8 cellular contexts compared by ENCODE assay signal in genomic region chr3:48039487-48040190, GRCh38. TPM values are rescaled to one million over a fixed set of nuclear protein-coding genes. Genes with fewer than 3 reads are reported as not detected.
DNase-seq lines count a peak whose midpoint lies in the region; ATAC-seq lines count a peak whose summit lies in the region.

No MANE protein-coding gene starts in this region.

- DNase-seq in HS-27A (ENCODE audit: low read depth) = peak; percentile 76
- peak; percentile 36 for DNase-seq in amniotic epithelial cell (ENCODE audit: low read depth)
- DNase-seq in iPS-NIHi11 (ENCODE audit: low spot score) = peak; percentile 13
- DNase-seq in stromal cell of bone marrow (ENCODE audit: low read depth) = peak; percentile 66
- no peak for DNase-seq in NCI-H146 (lab: John Stamatoyannopoulos, UW)
- no peak for DNase-seq in activated naive CD4-positive, alpha-beta T cell treated with anti-CD3 and anti-CD28 coated beads for 36 hours
- DNase-seq in immature natural killer cell = no peak

- intact Hi-C loops in activated naive CD4-positive, alpha-beta T cell treated with anti-CD3 and anti-CD28 coated beads for 36 hours (cut with micrococcal nuclease) = no loop called here

- no peaks in the 10 kb centered on the region for H3K27me3 Mint-ChIP-seq in activated naive CD4-positive, alpha-beta T cell treated with anti-CD3 and anti-CD28 coated beads for 36 hours (ENCODE audit: low read depth)
- no peaks in the 10 kb centered on the region for H3K27me3 Mint-ChIP-seq in immature natural killer cell (ENCODE audit: low read depth in 3 of 3)

- H3K27ac Mint-ChIP-seq in activated naive CD4-positive, alpha-beta T cell treated with anti-CD3 and anti-CD28 coated beads for 36 hours = no peak overlapping the region
- peak overlapping the region in 1 of 6 donors; percentile 17 for H3K27ac Mint-ChIP-seq in immature natural killer cell

- peaks cover 14% of the 10 kb centered on the region for H3K4me1 Mint-ChIP-seq in activated naive CD4-positive, alpha-beta T cell treated with anti-CD3 and anti-CD28 coated beads for 36 hours (ENCODE audit: low read depth)
- H3K4me1 Mint-ChIP-seq in immature natural killer cell = peaks cover 29 to 45% of the 10 kb centered on the region in 2 donors

- CTCF ChIA-PET in activated naive CD4-positive, alpha-beta T cell treated with anti-CD3 and anti-CD28 coated beads for 36 hours (lab: Charles Lee) = no interaction called here

- H3K9me3 Mint-ChIP-seq in activated naive CD4-positive, alpha-beta T cell treated with anti-CD3 and anti-CD28 coated beads for 36 hours = no peaks in the 10 kb centered on the region
- H3K9me3 Mint-ChIP-seq in immature natural killer cell = no peaks in the 10 kb centered on the region

- H3K4me3 Mint-ChIP-seq in activated naive CD4-positive, alpha-beta T cell treated with anti-CD3 and anti-CD28 coated beads for 36 hours = no peak overlapping the region
- no peak overlapping the region for H3K4me3 Mint-ChIP-seq in immature natural killer cell

- no peak for ATAC-seq in HG02938 (IDR thresholded peaks at IDR 0.05; ENCODE audit: unreplicated experiment)

- H3K36me3 Mint-ChIP-seq in activated naive CD4-positive, alpha-beta T cell treated with anti-CD3 and anti-CD28 coated beads for 36 hours (ENCODE audit: low read depth) = no peaks in the 10 kb centered on the region
- no peaks in the 10 kb centered on the region for H3K36me3 Mint-ChIP-seq in immature natural killer cell

RNA-seq across cellular contexts. Expression of gene MAP4, which starts 23.4 kb away (rescaled TPM):
- total RNA-seq in activated naive CD4-positive, alpha-beta T cell treated with anti-CD3 and anti-CD28 coated beads for 36 hours = 10 to 100 TPM; 75.9 to 78.2 TPM
- 10 to 100 TPM in 2 of 3 donors, 1 to 10 TPM in 1; 4.4 to 64.2 (median 17.4) TPM for polyA plus RNA-seq in immature natural killer cell

Comparison
In these comparisons a context has a peak if more than half of its experiments do, and no peak if none do; other contexts are left out.
1. DNase-seq: peak in HS-27A (single experiment), amniotic epithelial cell (single experiment), iPS-NIHi11 (single experiment) and stromal cell of bone marrow (single experiment); none in NCI-H146 (single experiment), activated naive CD4-positive, alpha-beta T cell treated with anti-CD3 and anti-CD28 coated beads for 36 hours (single experiment) and immature natural killer cell (0 of 3).